24 cellular contexts compared by ENCODE assay signal in the genomic region with DNA sequence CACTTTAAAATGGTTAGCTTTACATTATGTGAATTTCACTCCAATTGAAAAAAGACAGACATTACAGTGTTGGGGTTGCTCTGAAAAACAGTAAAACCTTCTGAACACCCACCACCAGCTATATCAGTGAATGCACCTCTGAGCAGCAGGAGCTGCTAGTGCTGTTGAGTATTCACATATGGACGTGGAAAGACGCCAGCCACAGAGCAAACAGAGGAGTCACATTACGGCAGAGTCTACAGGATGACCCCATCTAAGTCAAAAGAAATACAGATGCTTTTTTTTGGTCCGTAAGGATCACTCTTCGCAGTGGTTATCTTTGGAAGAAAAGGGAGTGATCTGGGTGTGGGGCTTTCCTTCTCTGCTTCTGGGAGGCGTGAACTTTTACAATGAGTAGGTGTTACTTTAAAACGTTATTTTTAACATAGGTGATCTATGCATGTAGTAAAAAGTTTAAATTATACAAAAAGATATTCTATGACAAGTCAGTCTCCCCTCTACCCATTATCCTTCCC. TPM values are rescaled to one million over a fixed set of nuclear protein-coding genes. Genes with fewer than 3 reads are reported as not detected.
DNase-seq lines count a peak whose midpoint lies in the region; ATAC-seq, FAIRE-seq and TF ChIP-seq lines count a peak whose summit lies in the region.
"Had no signal": no experiment of that assay in that cellular context is flagged by ENCODE, and none has a peak within 500 bp of the region (broad histone marks: within the 10 kb centered on the region; RNA-seq: fewer than 3 reads in every experiment).

No MANE protein-coding gene starts in this region.

- no peak for FAIRE-seq in H54 (lab: Jason Lieb, UNC)
- FAIRE-seq: colon, K562 had no signal

- peak; percentile 39 for TF ChIP-seq POLR2A in GM18505 (IDR thresholded peaks at IDR 0.05; ENCODE audit: borderline replicate concordance, extremely low read depth, insufficient read depth, insufficient read length)
- TF ChIP-seq POLR2A in H54 (IDR thresholded peaks at IDR 0.05; ENCODE audit: low read depth, low read length): no peak

- peak overlapping the region in 5 of 6 donors; percentile 42 to 99 (median 82) for H3K27ac Mint-ChIP-seq in naive B cell
- peak overlapping the region in 1 of 8 donors; percentile 2 for H3K27ac Mint-ChIP-seq in CD8-positive, alpha-beta memory T cell
- H3K27ac Mint-ChIP-seq: activated T-cell treated with anti-CD3 and anti-CD28 coated beads, Interleukin-2, amount 50 U/mL, for 24 hours had no signal

- ATAC-seq in GM18505 (IDR thresholded peaks at IDR 0.05; ENCODE audit: unreplicated experiment) (no peak), naive B cell (ENCODE audit: low read depth in 2 of 2) (no peak)
- ATAC-seq: foreskin keratinocyte, K562, left colon, psoas muscle had no signal

- H3K36me3 Mint-ChIP-seq in naive B cell: peaks cover 61 to 63% of the 10 kb centered on the region in 2 donors
- H3K36me3 Mint-ChIP-seq in CD8-positive, alpha-beta memory T cell: peaks cover 3 to 18% (median 6%) of the 10 kb centered on the region in 3 donors

- H3K9me3 ChIP-seq in CD8-positive, alpha-beta memory T cell (ENCODE audit: low read length): no peaks in the 10 kb centered on the region
- H3K9me3 ChIP-seq: adrenal gland, breast epithelium had no signal

- peaks cover 12% of the 10 kb centered on the region for H3K4me1 ChIP-seq in CD8-positive, alpha-beta memory T cell (ENCODE audit: insufficient read depth, low read length)
- H3K4me1 ChIP-seq: foreskin keratinocyte, psoas muscle had no signal

- CTCF ChIA-PET in CD8-positive, alpha-beta memory T cell (lab: Charles Lee): no interaction called here
- CTCF ChIA-PET in RWPE1 (lab: Yijun Ruan, JAX): no interaction called here

- H3K4me3 ChIP-seq in CD8-positive, alpha-beta memory T cell (ENCODE audit: low read length): no peak overlapping the region
- H3K4me3 ChIP-seq: adrenal gland, breast epithelium, K562, psoas muscle had no signal

- peaks cover 60 to 75% (median 65%) of the 10 kb centered on the region in 3 donors for H3K4me1 Mint-ChIP-seq in naive B cell
- H3K4me1 Mint-ChIP-seq in CD8-positive, alpha-beta memory T cell: peaks cover 21 to 35% (median 30%) of the 10 kb centered on the region in 3 donors

- peak overlapping the region; percentile 89 to 100 (median 97) for H3K4me3 Mint-ChIP-seq in naive B cell
- peak overlapping the region in 1 of 7 donors; percentile 55 for H3K4me3 Mint-ChIP-seq in CD8-positive, alpha-beta memory T cell
- H3K4me3 Mint-ChIP-seq: activated T-cell treated with anti-CD3 and anti-CD28 coated beads, Interleukin-2, amount 50 U/mL, for 24 hours had no signal

- H3K27me3 Mint-ChIP-seq in naive B cell: no peaks in the 10 kb centered on the region
- peaks cover 0 to 3% of the 10 kb centered on the region in 2 donors for H3K27me3 Mint-ChIP-seq in CD8-positive, alpha-beta memory T cell
- H3K27me3 Mint-ChIP-seq: activated T-cell treated with anti-CD3 and anti-CD28 coated beads, Interleukin-2, amount 50 U/mL, for 24 hours had no signal

- no peak overlapping the region for H3K27ac ChIP-seq in CD8-positive, alpha-beta memory T cell (ENCODE audit: low read depth, low read length)
- H3K27ac ChIP-seq in RWPE1: no peak overlapping the region
- H3K27ac ChIP-seq: adrenal gland, breast epithelium, foreskin keratinocyte, psoas muscle had no signal

- no peak for TF ChIP-seq CTCF in RWPE1 (conservative IDR thresholded peaks at IDR 0.05; ENCODE audit: low read depth)

- no peaks in the 10 kb centered on the region for H3K36me3 ChIP-seq in CD8-positive, alpha-beta memory T cell (ENCODE audit: insufficient read depth, low read length)
- H3K36me3 ChIP-seq: adrenal gland, breast epithelium had no signal

- DNase-seq in NCI-H2107 treated with DMSO at 0.1 percent for 48 hours (lab: John Stamatoyannopoulos, UW; ENCODE audit: unreplicated experiment): peak; percentile 26
- no peak for DNase-seq in NCI-H2107 (lab: John Stamatoyannopoulos, UW)
- peak; percentile 69 for DNase-seq in NCI-H69 (lab: John Stamatoyannopoulos, UW)
- no peak for DNase-seq in naive B cell
- DNase-seq in CD8-positive, alpha-beta memory T cell: no peak
- DNase-seq in RWPE1 (ENCODE audit: low spot score): no peak
- no peak for DNase-seq in H54 (ENCODE audit: insufficient read length, low spot score)
- DNase-seq: 8988T; activated CD4-positive, alpha-beta T cell treated with anti-CD3 and anti-CD28 coated beads for 48 hours; activated T-cell treated with anti-CD3 and anti-CD28 coated beads, Interleukin-2, amount 50 U/mL, for 24 hours; adrenal gland; DMS53; effector CD8-positive, alpha-beta T cell; erythroblast; foreskin keratinocyte; left colon; mesenchymal stem cell; NCI-H146; psoas muscle; T-helper 2 cell had no signal

- POLR2A ChIA-PET in CD8-positive, alpha-beta memory T cell (lab: Charles Lee): interaction anchor here (0.5 kb wide), 1 partner anchor 63 kb away, joined by 3 read pairs; no protein-coding TSS in a partner anchor
- POLR2A ChIA-PET in RWPE1 (lab: Yijun Ruan, JAX; ENCODE audit: low non-redundant PET): no interaction called here

- no peaks in the 10 kb centered on the region for H3K27me3 ChIP-seq in CD8-positive, alpha-beta memory T cell (ENCODE audit: insufficient read depth, low read length, poor library complexity, severe bottlenecking)
- H3K27me3 ChIP-seq: adrenal gland, breast epithelium had no signal

- H3K9me3 Mint-ChIP-seq in naive B cell: no peaks in the 10 kb centered on the region
- H3K9me3 Mint-ChIP-seq in CD8-positive, alpha-beta memory T cell: no peaks in the 10 kb centered on the region
- H3K9me3 Mint-ChIP-seq: activated T-cell treated with anti-CD3 and anti-CD28 coated beads, Interleukin-2, amount 50 U/mL, for 24 hours had no signal

RNA-seq across cellular contexts. Expression of a gene that starts 4.5 kb away (rescaled TPM):
- 100 to 1,000 TPM; 654 to 887 (median 845) TPM for polyA plus RNA-seq in naive B cell (ENCODE audit: low read depth in 6 of 6)
- total RNA-seq in CD8-positive, alpha-beta memory T cell: 10 to 100 TPM; 18.5 to 20.2 TPM
- 17.6 TPM for polyA plus RNA-seq in CD8-positive, alpha-beta memory T cell

RNA-seq across cellular contexts. Expression of a gene that starts 58.3 kb away (rescaled TPM):
- 100 to 1,000 TPM; 198 to 315 (median 216) TPM for polyA plus RNA-seq in naive B cell (ENCODE audit: low read depth in 6 of 6)
- total RNA-seq in CD8-positive, alpha-beta memory T cell: 100 to 1,000 TPM; 242 to 249 TPM
- 130 TPM for polyA plus RNA-seq in CD8-positive, alpha-beta memory T cell

Comparison
In these comparisons a context has a peak if more than half of its experiments do, and no peak if none do; other contexts are left out.
1. DNase-seq: peak in NCI-H2107 treated with DMSO at 0.1 percent for 48 hours (single experiment) and NCI-H69 (single experiment); none in NCI-H2107 (single experiment), naive B cell (single experiment), CD8-positive, alpha-beta memory T cell (0 of 5), RWPE1 (single experiment) and H54 (single experiment).
2. RNA of a gene that starts 4.5 kb away (polyA plus RNA-seq): 654 to 887 TPM in naive B cell; 17.6 TPM in CD8-positive, alpha-beta memory T cell (single experiment); every median in the first group is over 10 times any median in the second.